9 cellular contexts compared by ENCODE assay signal in the genomic region with DNA sequence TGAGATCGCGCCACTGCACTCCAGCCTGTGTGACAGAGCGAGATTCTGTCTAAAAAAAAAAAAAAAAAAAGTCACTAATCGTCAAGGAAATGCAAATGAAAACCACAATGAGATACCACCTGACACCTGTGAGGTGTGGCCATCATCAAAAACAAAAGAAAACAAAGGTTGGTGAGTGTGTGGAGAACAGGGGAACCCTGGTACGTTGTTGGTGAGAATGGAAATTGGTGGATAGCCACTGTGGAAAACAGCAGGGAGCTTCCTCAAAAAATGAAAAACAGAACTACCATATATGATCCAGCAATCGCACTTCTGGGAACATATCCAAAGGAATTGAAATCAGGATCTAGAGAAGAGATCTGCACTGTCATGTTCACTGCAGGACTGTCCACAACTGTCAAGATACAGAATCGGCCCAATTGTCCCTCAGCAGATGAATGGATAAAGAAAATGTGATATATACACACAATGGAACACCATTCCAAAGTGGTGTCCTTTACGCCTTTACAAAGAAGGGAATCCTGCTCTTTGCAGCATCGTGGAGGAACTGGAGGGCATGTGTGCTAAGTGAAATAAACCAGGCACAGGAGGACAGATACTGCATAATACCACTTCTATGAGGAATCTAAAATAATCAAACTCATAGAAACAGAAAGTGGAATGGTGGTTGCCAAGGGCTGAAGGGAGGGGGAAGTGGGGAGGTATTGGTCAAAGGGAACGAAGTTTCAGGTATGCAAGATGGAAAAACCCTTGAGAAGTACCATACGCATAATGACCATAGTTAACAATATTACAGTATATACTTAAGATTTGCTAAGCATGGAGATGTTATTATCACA.
DNase-seq lines count a peak whose midpoint lies in the region; ATAC-seq and TF ChIP-seq lines count a peak whose summit lies in the region.
"Had no signal": no experiment of that assay in that cellular context is flagged by ENCODE, and none has a peak within 500 bp of the region (broad histone marks: within the 10 kb centered on the region; RNA-seq: fewer than 3 reads in every experiment).

No MANE protein-coding gene starts in this region.

- H3K36me3 Mint-ChIP-seq in activated T-cell treated with anti-CD3 and anti-CD28 coated beads, Interleukin-2, amount 50 U/mL, for 72 hours (ENCODE audit: insufficient read depth in 2 of 2), result peaks cover 0 to 2% of the 10 kb centered on the region in 2 donors
- peaks cover 3% of the 10 kb centered on the region for H3K36me3 Mint-ChIP-seq in activated CD8-positive, alpha-beta T cell treated with anti-CD3 and anti-CD28 coated beads, Interleukin-2, amount 10 ng/mL, durations not matched to agents 7 days and 5 days (ENCODE audit: low read depth)

- in situ Hi-C loops in transverse colon (cut with MboI; ENCODE audit: low pct_ligation_motif_present in 1 of 4, low pct_unique_long_range_greater_than_20kb in 1 of 4, low sequenced_read_pairs in 3 of 4), result no loop called here

- no peaks in the 10 kb centered on the region for H3K27me3 ChIP-seq in transverse colon
- H3K27me3 ChIP-seq: BE2C had no signal

- DNase-seq in activated T-cell treated with anti-CD3 and anti-CD28 coated beads, Interleukin-2, amount 50 U/mL, for 72 hours, result no peak
- DNase-seq in activated T-cell treated with anti-CD3 and anti-CD28 coated beads, Interleukin-2, amount 50 U/mL, for 1 hour, result no peak
- peak; percentile 61 for DNase-seq in activated CD8-positive, alpha-beta T cell treated with anti-CD3 and anti-CD28 coated beads, Interleukin-2, amount 10 ng/mL, durations not matched to agents 7 days and 5 days
- DNase-seq in transverse colon (no peak), cerebellar nuclear complex (lab: John Stamatoyannopoulos, UW) (no peak), DMS114 treated with DMSO at 0.1 percent for 48 hours (lab: John Stamatoyannopoulos, UW; ENCODE audit: unreplicated experiment) (no peak), kidney glomerular epithelial cell (lab: John Stamatoyannopoulos, UW) (no peak)
- DNase-seq: BE2C had no signal

- no peaks in the 10 kb centered on the region for H3K9me3 Mint-ChIP-seq in activated T-cell treated with anti-CD3 and anti-CD28 coated beads, Interleukin-2, amount 50 U/mL, for 72 hours
- no peaks in the 10 kb centered on the region for H3K9me3 Mint-ChIP-seq in activated CD8-positive, alpha-beta T cell treated with anti-CD3 and anti-CD28 coated beads, Interleukin-2, amount 10 ng/mL, durations not matched to agents 7 days and 5 days (ENCODE audit: insufficient read depth)

- no peak overlapping the region for H3K4me3 ChIP-seq in transverse colon

- peak overlapping the region; percentile 61 for H3K27ac Mint-ChIP-seq in activated T-cell treated with anti-CD3 and anti-CD28 coated beads, Interleukin-2, amount 50 U/mL, for 72 hours
- peak overlapping the region; percentile 68 for H3K27ac Mint-ChIP-seq in activated CD8-positive, alpha-beta T cell treated with anti-CD3 and anti-CD28 coated beads, Interleukin-2, amount 10 ng/mL, durations not matched to agents 7 days and 5 days

- peak; percentile 17 to 46 for ATAC-seq in activated T-cell treated with anti-CD3 and anti-CD28 coated beads, Interleukin-2, amount 50 U/mL, for 72 hours (replicated peaks in 1 of 2)
- ATAC-seq in HG03045 (IDR thresholded peaks at IDR 0.05; ENCODE audit: unreplicated experiment), result peak; percentile 55
- peak; percentile 58 for ATAC-seq in activated CD8-positive, alpha-beta T cell treated with anti-CD3 and anti-CD28 coated beads, Interleukin-2, amount 10 ng/mL, durations not matched to agents 7 days and 5 days

- peak overlapping the region; percentile 57 to 70 (median 64) for H3K27ac ChIP-seq in transverse colon

- H3K4me3 Mint-ChIP-seq in activated T-cell treated with anti-CD3 and anti-CD28 coated beads, Interleukin-2, amount 50 U/mL, for 72 hours, result peak overlapping the region; percentile 78
- H3K4me3 Mint-ChIP-seq in activated CD8-positive, alpha-beta T cell treated with anti-CD3 and anti-CD28 coated beads, Interleukin-2, amount 10 ng/mL, durations not matched to agents 7 days and 5 days, result peak overlapping the region; percentile 38

- intact Hi-C loops in transverse colon (cut with DNase I; ENCODE audit: low total_unique reads), result no loop called here

- H3K27me3 Mint-ChIP-seq in activated T-cell treated with anti-CD3 and anti-CD28 coated beads, Interleukin-2, amount 50 U/mL, for 72 hours (ENCODE audit: low read depth), result no peaks in the 10 kb centered on the region
- H3K27me3 Mint-ChIP-seq in activated CD8-positive, alpha-beta T cell treated with anti-CD3 and anti-CD28 coated beads, Interleukin-2, amount 10 ng/mL, durations not matched to agents 7 days and 5 days (ENCODE audit: low read depth), result no peaks in the 10 kb centered on the region

- no peak for TF ChIP-seq CTCF in transverse colon (IDR thresholded peaks at IDR 0.05)

- no peak for TF ChIP-seq EP300 in transverse colon (IDR thresholded peaks at IDR 0.05; ENCODE audit: low read depth)

- no peaks in the 10 kb centered on the region for H3K36me3 ChIP-seq in transverse colon
- H3K36me3 ChIP-seq: BE2C had no signal

- H3K4me1 Mint-ChIP-seq in activated T-cell treated with anti-CD3 and anti-CD28 coated beads, Interleukin-2, amount 50 U/mL, for 72 hours (ENCODE audit: low read depth), result peaks cover 48% of the 10 kb centered on the region
- peaks cover 45% of the 10 kb centered on the region for H3K4me1 Mint-ChIP-seq in activated CD8-positive, alpha-beta T cell treated with anti-CD3 and anti-CD28 coated beads, Interleukin-2, amount 10 ng/mL, durations not matched to agents 7 days and 5 days (ENCODE audit: low read depth)

- CTCF ChIA-PET in activated CD8-positive, alpha-beta T cell treated with anti-CD3 and anti-CD28 coated beads, Interleukin-2, amount 10 ng/mL, durations not matched to agents 7 days and 5 days (lab: Charles Lee), result interaction anchor here (0.9 to 2.4 kb wide), 4 partner anchors 15 to 84 kb away, joined by 3 to 10 read pairs (median 4); no protein-coding TSS in a partner anchor

- POLR2A ChIA-PET in activated CD8-positive, alpha-beta T cell treated with anti-CD3 and anti-CD28 coated beads, Interleukin-2, amount 10 ng/mL, durations not matched to agents 7 days and 5 days (lab: Charles Lee), result interaction anchor here (0.7 kb wide), 1 partner anchor 84 kb away, joined by 3 read pairs; no protein-coding TSS in a partner anchor

- peaks cover 0 to 37% (median 13%) of the 10 kb centered on the region in 4 donors for H3K4me1 ChIP-seq in transverse colon

- 29 to 44% methylated on average over 8 to 11 of the region's 11 CpGs for WGBS in transverse colon (ENCODE audit: low coverage in 1 of 2), 2 donors

- no peaks in the 10 kb centered on the region for H3K9me3 ChIP-seq in transverse colon
- H3K9me3 ChIP-seq: BE2C had no signal

- TF ChIP-seq POLR2A in transverse colon (IDR thresholded peaks at IDR 0.05), result no peak
